ENCODE assay signal across 11 cellular contexts in the genomic region with DNA sequence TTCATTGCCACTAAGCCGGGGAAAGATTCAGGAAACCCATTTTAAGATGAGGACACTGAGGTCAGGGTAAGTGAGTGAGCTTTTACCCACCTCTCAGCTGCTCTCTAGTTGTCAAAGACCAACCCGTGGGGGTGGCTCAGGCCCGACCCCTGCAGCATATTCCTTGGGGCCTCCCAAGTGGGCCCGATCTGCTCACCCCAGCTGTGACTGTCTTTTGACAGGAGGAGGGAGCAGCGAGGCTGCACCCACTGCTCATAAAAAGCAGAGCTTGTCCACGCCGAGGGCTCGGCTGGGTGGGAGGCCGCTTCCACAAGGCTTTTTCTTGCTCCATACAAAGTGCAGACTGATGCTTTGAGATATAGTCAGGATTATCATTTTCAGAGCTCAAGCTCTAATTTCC. TPM values are rescaled to one million over a fixed set of nuclear protein-coding genes. Genes with fewer than 3 reads are reported as not detected.
"Had no signal": no experiment of that assay in that cellular context is flagged by ENCODE, and none has a peak within 500 bp of the region (broad histone marks: within the 10 kb centered on the region; RNA-seq: fewer than 3 reads in every experiment).

No MANE protein-coding gene starts in this region.

- H3K27ac Mint-ChIP-seq: HFFc6 had no signal

- ATAC-seq: HCT116, HepG2 had no signal

- H3K4me3 ChIP-seq: GM23248, HAP-1 had no signal

- H3K9me3 Mint-ChIP-seq: HFFc6 had no signal

- DNase-seq: GM23248, GOT3, H7, HFFc6, IMR-90 had no signal

- H3K36me3 ChIP-seq: HAP-1 had no signal

- H3K27ac ChIP-seq: GM23248, HL-60 had no signal

- H3K9me3 ChIP-seq: HAP-1 had no signal

- H3K4me3 Mint-ChIP-seq: HFFc6 had no signal

- H3K4me1 ChIP-seq: HAP-1 had no signal

RNA-seq across cellular contexts. Expression of a gene that starts 7.1 kb away (rescaled TPM):
- total RNA-seq: HFFc6 had no signal

RNA-seq across cellular contexts. Expression of a gene that starts 46.5 kb away (rescaled TPM):
- total RNA-seq: GM23248, H4, H7, HepG2, HFFc6, HT1080, IMR-90 had no signal
